8 cellular contexts compared by ENCODE assay signal in the genomic region with DNA sequence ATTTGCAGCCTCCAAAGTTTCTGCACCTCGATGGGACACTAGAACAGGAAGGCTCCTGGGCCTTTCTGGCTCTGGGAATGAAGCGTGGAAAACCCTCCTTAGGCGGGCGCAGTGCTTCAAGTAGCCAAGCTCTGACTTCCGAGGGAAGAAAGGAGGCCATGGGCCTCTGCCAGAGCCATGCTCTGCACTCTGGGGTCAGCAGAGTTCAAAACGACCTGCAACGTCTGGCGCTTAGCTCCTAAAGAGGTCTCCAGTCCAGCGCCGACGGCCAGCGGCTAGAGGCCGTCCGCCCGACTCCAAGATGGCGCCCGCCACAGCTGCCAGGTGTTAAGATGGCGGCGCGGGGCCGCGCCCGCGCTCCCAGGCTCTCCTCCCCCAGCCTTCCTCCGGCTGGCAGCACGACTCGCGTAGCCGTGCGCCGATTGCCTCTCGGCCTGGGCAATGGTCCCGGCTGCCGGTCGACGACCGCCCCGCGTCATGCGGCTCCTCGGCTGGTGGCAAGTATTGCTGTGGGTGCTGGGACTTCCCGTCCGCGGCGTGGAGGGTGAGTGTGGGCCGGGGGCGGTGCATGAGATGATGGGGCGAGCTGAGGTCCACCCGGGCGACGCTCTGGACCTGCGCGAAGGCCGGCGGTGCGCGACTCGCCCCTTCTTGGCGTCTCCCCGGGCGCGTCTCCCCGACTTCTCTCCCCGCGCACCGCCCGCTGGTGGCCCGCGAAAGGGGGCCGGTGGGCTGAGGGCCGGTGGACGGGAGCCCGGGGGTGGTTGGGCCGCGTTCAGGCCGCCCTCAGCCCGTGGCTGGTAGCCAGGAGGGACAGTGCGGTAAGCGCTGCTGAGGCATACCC. TPM values are rescaled to one million over a fixed set of nuclear protein-coding genes. Genes with fewer than 3 reads are reported as not detected.
DNase-seq lines count a peak whose midpoint lies in the region; ATAC-seq and TF ChIP-seq lines count a peak whose summit lies in the region.

A gene with protein sequence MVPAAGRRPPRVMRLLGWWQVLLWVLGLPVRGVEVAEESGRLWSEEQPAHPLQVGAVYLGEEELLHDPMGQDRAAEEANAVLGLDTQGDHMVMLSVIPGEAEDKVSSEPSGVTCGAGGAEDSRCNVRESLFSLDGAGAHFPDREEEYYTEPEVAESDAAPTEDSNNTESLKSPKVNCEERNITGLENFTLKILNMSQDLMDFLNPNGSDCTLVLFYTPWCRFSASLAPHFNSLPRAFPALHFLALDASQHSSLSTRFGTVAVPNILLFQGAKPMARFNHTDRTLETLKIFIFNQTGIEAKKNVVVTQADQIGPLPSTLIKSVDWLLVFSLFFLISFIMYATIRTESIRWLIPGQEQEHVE (plus strand): TSS at position 385 of the 844 bp plus-strand sequence. CDS start 57 bp downstream, at position 442.

- no peaks in the 10 kb centered on the region for H3K9me3 Mint-ChIP-seq in T-cell

- peaks cover 3 to 35% (median 21%) of the 10 kb centered on the region in 9 donors for H3K4me1 ChIP-seq in heart right ventricle
- H3K4me1 ChIP-seq in upper lobe of left lung = peaks cover 9 to 32% (median 27%) of the 10 kb centered on the region in 4 donors

- H3K4me1 Mint-ChIP-seq in T-cell = peaks cover 42 to 52% (median 48%) of the 10 kb centered on the region in 3 donors

- H3K36me3 ChIP-seq in heart right ventricle (peaks cover 0 to 3% (median 0%) of the 10 kb centered on the region in 9 donors), upper lobe of left lung (no peaks in the 10 kb centered on the region)

- intact Hi-C loops in heart right ventricle (cut with DNase I) (loop anchor here in 4 of 10 donors (1.0 to 2.0 kb wide), 4 partner anchors 27 to 31 kb away; partner anchors contain the start of gene PCBD2 (in 3 of the 4)), posterior vena cava (cut with DNase I) (no loop called here)

- peak within 1 kb of the TSS; percentile 87 to 96 for H3K27ac Mint-ChIP-seq in T-cell

- WGBS in adipose tissue, 3 donors = 2 to 4% (median 2%) methylated on average over 73 to 79 of the region's 79 CpGs
- 3% methylated on average over 71 to 79 of the region's 79 CpGs for WGBS in heart right ventricle, 2 donors
- 0 to 5% methylated on average over 2 to 36 of the region's 79 CpGs for WGBS in upper lobe of left lung, 2 donors

- H3K9me3 ChIP-seq in heart right ventricle = no peaks in the 10 kb centered on the region
- H3K9me3 ChIP-seq in upper lobe of left lung = no peaks in the 10 kb centered on the region

- H3K4me3 Mint-ChIP-seq in T-cell = peak within 1 kb of the TSS; percentile 90 to 93 (median 92)

- DNase-seq in HFF-Myc (ENCODE audit: extremely low read depth, low read depth) (peak; percentile 45), NB4 (ENCODE audit: low read depth) (peak; percentile 91), T-cell (peak; percentile 56 to 83 (median 75)), heart right ventricle (peak; percentile 89 to 90), posterior vena cava (ENCODE audit: low spot score) (peak; percentile 97), upper lobe of left lung (peak; percentile 93 to 98)

- TF ChIP-seq POLR2A in NB4 (IDR thresholded peaks at IDR 0.05; ENCODE audit: extremely low read depth, insufficient read length) = peak; percentile 64
- TF ChIP-seq POLR2A in upper lobe of left lung (IDR thresholded peaks at IDR 0.05) = peak in 3 of 4 donors; percentile 79 to 86 (median 80)

- TF ChIP-seq EP300 in upper lobe of left lung (IDR thresholded peaks at IDR 0.05) = no peak

- ATAC-seq in T-cell (replicated peaks in 1 of 4) (peak; percentile 95 to 97 (median 96)), heart right ventricle (peak; percentile 96 to 98 (median 97)), upper lobe of left lung (ENCODE audit: low FRiP score in 2 of 2) (peak; percentile 96 to 97)

- H3K36me3 Mint-ChIP-seq in T-cell = peaks cover 4% of the 10 kb centered on the region

- POLR2A ChIA-PET in T-cell (lab: Charles Lee) = interaction anchor here (0.6 to 1.0 kb wide), 5 partner anchors 29 to 700 kb away, joined by 3 to 23 read pairs (median 3); partner anchors contain the start of genes C5orf24 (in 1 of the 2), CDKL3 (in 1 of the 2) and PPP2CA (in 1 of the 2)

- H3K27ac ChIP-seq in adipose tissue (ENCODE audit: low read depth, low read length) (peak within 1 kb of the TSS; percentile 68), heart right ventricle (peak within 1 kb of the TSS; percentile 92 to 99 (median 96)), upper lobe of left lung (peak within 1 kb of the TSS; percentile 93 to 97 (median 96))

- peak within 1 kb of the TSS; percentile 77 for H3K4me3 ChIP-seq in GM08714 (ENCODE audit: low read length)
- peak within 1 kb of the TSS; percentile 72 for H3K4me3 ChIP-seq in HFF-Myc (replicated peaks; ENCODE audit: low read depth, low read length)
- H3K4me3 ChIP-seq in NB4 (ENCODE audit: low read depth, low read length) = peak within 1 kb of the TSS; percentile 77
- peak within 1 kb of the TSS; percentile 64 to 98 (median 86) for H3K4me3 ChIP-seq in heart right ventricle
- peak within 1 kb of the TSS; percentile 86 to 93 (median 88) for H3K4me3 ChIP-seq in upper lobe of left lung

- CTCF ChIA-PET in T-cell (lab: Charles Lee) = interaction anchor here in 1 of 2 donors (0.7 to 1.5 kb wide), 5 partner anchors 29 to 136 kb away, joined by 3 to 5 read pairs (median 5); partner anchors contain the start of genes C5orf24, CAMLG and PCBD2

- TF ChIP-seq CTCF in HFF-Myc (IDR thresholded peaks at IDR 0.05; ENCODE audit: low read depth, low read length, missing control alignments) (no peak), NB4 (IDR thresholded peaks at IDR 0.05; ENCODE audit: low read depth, low read length) (no peak), heart right ventricle (IDR thresholded peaks at IDR 0.05) (no peak), upper lobe of left lung (IDR thresholded peaks at IDR 0.05) (peak in 1 of 6 experiments; percentile 19)

- H3K27me3 Mint-ChIP-seq in T-cell = no peaks in the 10 kb centered on the region

- no peaks in the 10 kb centered on the region for H3K27me3 ChIP-seq in heart right ventricle
- H3K27me3 ChIP-seq in upper lobe of left lung = no peaks in the 10 kb centered on the region

RNA-seq across cellular contexts. Expression of the gene that starts here (rescaled TPM):
- total RNA-seq in T-cell (10 to 100 TPM; 25.5 to 49.1 (median 38.4) TPM), heart right ventricle (10 to 100 TPM; 37.5 to 72.0 (median 51.1) TPM), posterior vena cava (100 to 1,000 TPM in 1 of 2 donors, 10 to 100 TPM in 1; 76.7 to 103 TPM), upper lobe of left lung (10 to 100 TPM; 49.6 to 78.4 (median 67.2) TPM)
- polyA plus RNA-seq in adipose tissue (10 to 100 TPM; 47.5 to 62.4 (median 49.0) TPM), heart right ventricle (10 to 100 TPM; 62.8 to 72.7 TPM)

Comparison
In these comparisons a context has a peak if more than half of its experiments do, and no peak if none do; other contexts are left out.
1. Peak in every context shown above with its lines: DNase-seq, ATAC-seq, H3K4me3 ChIP-seq and H3K27ac ChIP-seq.
2. DNase-seq: peak in every context shown above with its lines; median percentile 97 in posterior vena cava; 96 in upper lobe of left lung; 91 in NB4; 90 in heart right ventricle; 75 in T-cell; 45 in HFF-Myc.